In the genomic region with DNA sequence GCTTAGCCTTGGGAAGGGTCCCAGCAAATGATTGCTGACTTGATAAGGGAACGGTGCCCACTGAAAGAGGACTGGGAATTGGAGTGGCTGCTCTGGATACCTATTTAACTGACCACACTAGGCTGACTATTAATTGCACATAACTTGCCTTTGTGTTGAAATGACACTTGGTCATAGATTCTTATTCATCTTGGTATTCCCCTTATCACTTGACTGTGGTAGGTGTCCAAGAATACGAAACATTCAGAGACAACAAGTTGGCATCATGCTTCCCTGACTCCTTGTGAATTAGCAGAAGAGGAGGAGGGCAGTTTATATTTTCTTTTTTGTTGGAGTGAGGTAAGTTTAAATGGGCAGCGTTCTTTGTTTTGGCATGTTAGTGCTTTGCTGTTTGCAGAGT, we compare ENCODE assay signal across 1 cellular context.
TF ChIP-seq lines count a peak whose summit lies in the region.

No MANE protein-coding gene starts in this region.

TF ChIP-seq in GM12878, 131 proteins besides CTCF, POLR2A, EP300 and RAD21:
- TF ChIP-seq IRF5 (IDR thresholded peaks at IDR 0.05; ENCODE audit: borderline replicate concordance): no peak
- no peak for TF ChIP-seq NFXL1 (IDR thresholded peaks at IDR 0.05; ENCODE audit: borderline replicate concordance)
- 0 out of 4 replicates have a peak, but pooled peaks of 1 of the 2 experiments have one; percentile 9 for TF ChIP-seq IKZF2 (IDR thresholded peaks at IDR 0.05)
